ENCODE assay signal across 8 cellular contexts in the genomic region with DNA sequence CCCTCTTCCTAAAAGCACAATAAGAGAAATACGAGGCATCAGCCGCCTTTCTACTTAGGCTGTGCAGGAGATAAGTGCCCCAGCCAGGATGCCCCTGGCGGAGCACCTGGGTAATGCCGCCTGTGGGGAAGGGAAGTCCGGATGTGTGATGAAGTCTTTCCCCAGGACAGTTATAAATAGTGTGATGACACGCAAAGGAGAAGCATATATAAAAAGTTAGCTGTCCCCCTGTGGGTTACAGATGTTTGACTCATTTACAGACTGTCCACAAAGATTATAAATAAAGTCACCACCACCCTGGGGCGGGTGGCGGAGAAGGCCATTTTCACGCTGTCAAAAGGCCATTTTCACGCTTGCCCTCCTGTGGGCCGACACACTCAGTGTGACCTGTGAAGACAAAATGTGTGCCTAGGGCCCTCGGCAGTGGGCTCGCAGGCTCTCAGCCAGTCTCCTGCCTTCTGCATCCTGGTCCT. TPM values are rescaled to one million over a fixed set of nuclear protein-coding genes. Genes with fewer than 3 reads are reported as not detected.
DNase-seq lines count a peak whose midpoint lies in the region; ATAC-seq, FAIRE-seq and TF ChIP-seq lines count a peak whose summit lies in the region.

No MANE protein-coding gene starts in this region.

- H3K4me3 Mint-ChIP-seq in activated T-helper 2 cell treated with anti-CD3 and anti-CD28 coated beads, Interferon-gamma antibody, Interleukin-2, Interleukin-4, amounts not matched to agents 10 μg/mL and 5 μg/mL and 100 μg/mL, durations not matched to agents 14 hours and 24 hours and 36 hours (ENCODE audit: low read depth), result no peak overlapping the region

- FAIRE-seq in kidney (lab: Jason Lieb, UNC), result no peak

- H3K36me3 ChIP-seq in kidney (ENCODE audit: control insufficient read depth in 1 of 2, insufficient read depth in 2 of 2, low read length in 2 of 2), result no peaks in the 10 kb centered on the region

- no peaks in the 10 kb centered on the region for H3K9me3 ChIP-seq in kidney (ENCODE audit: control insufficient read depth in 1 of 2, low read length in 2 of 2)

- H3K4me1 Mint-ChIP-seq in activated T-helper 2 cell treated with anti-CD3 and anti-CD28 coated beads, Interferon-gamma antibody, Interleukin-2, Interleukin-4, amounts not matched to agents 10 μg/mL and 5 μg/mL and 100 μg/mL, durations not matched to agents 14 hours and 24 hours and 36 hours (ENCODE audit: low read depth), result peaks cover 20% of the 10 kb centered on the region

- TF ChIP-seq CTCF in kidney (IDR thresholded peaks at IDR 0.05; ENCODE audit: borderline replicate concordance, extremely low read depth, insufficient read depth), result peak; percentile 31

- intact Hi-C loops in activated T-helper 2 cell treated with anti-CD3 and anti-CD28 coated beads, Interferon-gamma antibody, Interleukin-2, Interleukin-4, amounts not matched to agents 10 μg/mL and 5 μg/mL and 100 μg/mL, durations not matched to agents 14 hours and 24 hours and 36 hours (cut with micrococcal nuclease), result no loop called here
- intact Hi-C loops in kidney (cut with DNase I), result no loop called here

- peak overlapping the region; percentile 33 for H3K27ac Mint-ChIP-seq in activated T-helper 2 cell treated with anti-CD3 and anti-CD28 coated beads, Interferon-gamma antibody, Interleukin-2, Interleukin-4, amounts not matched to agents 10 μg/mL and 5 μg/mL and 100 μg/mL, durations not matched to agents 14 hours and 24 hours and 36 hours

- DNase-seq in Daoy (ENCODE audit: low read depth) (peak; percentile 95), NCI-H510A treated with DMSO at 0.1 percent for 48 hours (lab: John Stamatoyannopoulos, UW) (peak; percentile 63), kidney (no peak), DMS79 (lab: John Stamatoyannopoulos, UW) (no peak), globus pallidus (ENCODE audit: low spot score) (no peak), hypothalamus (lab: John Stamatoyannopoulos, UW) (no peak)
- no peak for DNase-seq in activated T-helper 2 cell treated with anti-CD3 and anti-CD28 coated beads, Interferon-gamma antibody, Interleukin-2, Interleukin-4, amounts not matched to agents 10 μg/mL and 5 μg/mL and 100 μg/mL, durations not matched to agents 14 hours and 24 hours and 36 hours (ENCODE audit: low spot score)

- peaks cover 11 to 12% of the 10 kb centered on the region in 2 donors for H3K4me1 ChIP-seq in kidney (ENCODE audit: control insufficient read depth in 1 of 2, insufficient read depth in 1 of 2, low read depth in 1 of 2, low read length in 2 of 2)

- H3K27me3 Mint-ChIP-seq in activated T-helper 2 cell treated with anti-CD3 and anti-CD28 coated beads, Interferon-gamma antibody, Interleukin-2, Interleukin-4, amounts not matched to agents 10 μg/mL and 5 μg/mL and 100 μg/mL, durations not matched to agents 14 hours and 24 hours and 36 hours (ENCODE audit: low read depth), result peaks cover 22% of the 10 kb centered on the region

- no peak overlapping the region for H3K4me3 ChIP-seq in kidney (ENCODE audit: low read length in 2 of 2)

- H3K9ac ChIP-seq in kidney (ENCODE audit: low read length in 2 of 2), result no peak overlapping the region

- peak; percentile 34 for ATAC-seq in GM21515 (IDR thresholded peaks at IDR 0.05; ENCODE audit: unreplicated experiment)

- H3K9me3 Mint-ChIP-seq in activated T-helper 2 cell treated with anti-CD3 and anti-CD28 coated beads, Interferon-gamma antibody, Interleukin-2, Interleukin-4, amounts not matched to agents 10 μg/mL and 5 μg/mL and 100 μg/mL, durations not matched to agents 14 hours and 24 hours and 36 hours, result no peaks in the 10 kb centered on the region

- no peak overlapping the region for H3K27ac ChIP-seq in kidney (ENCODE audit: low read depth in 2 of 2, low read length in 2 of 2)

- H3K36me3 Mint-ChIP-seq in activated T-helper 2 cell treated with anti-CD3 and anti-CD28 coated beads, Interferon-gamma antibody, Interleukin-2, Interleukin-4, amounts not matched to agents 10 μg/mL and 5 μg/mL and 100 μg/mL, durations not matched to agents 14 hours and 24 hours and 36 hours (ENCODE audit: low read depth), result no peaks in the 10 kb centered on the region

RNA-seq across cellular contexts. Expression of a gene that starts 6.3 kb away (rescaled TPM):
- 9.1 and 16.8 TPM in 2 replicates for total RNA-seq in Daoy (2014; rRNA removed; shearing (Covaris generic))
- 0.39 and 0.91 TPM in 2 replicates for total RNA-seq in activated T-helper 2 cell treated with anti-CD3 and anti-CD28 coated beads, Interferon-gamma antibody, Interleukin-2, Interleukin-4, amounts not matched to agents 10 μg/mL and 5 μg/mL and 100 μg/mL, durations not matched to agents 14 hours and 24 hours and 36 hours
- total RNA-seq in kidney, result 5.6 TPM
- polyA plus RNA-seq in kidney (ENCODE audit: insufficient read depth, low read depth, low replicate concordance), result 2.6 TPM

Comparison
In these comparisons a context has a peak if more than half of its experiments do, and no peak if none do; other contexts are left out.
1. DNase-seq: peak in Daoy (single experiment) and NCI-H510A treated with DMSO at 0.1 percent for 48 hours (single experiment); none in activated T-helper 2 cell treated with anti-CD3 and anti-CD28 coated beads, Interferon-gamma antibody, Interleukin-2, Interleukin-4, amounts not matched to agents 10 μg/mL and 5 μg/mL and 100 μg/mL, durations not matched to agents 14 hours and 24 hours and 36 hours (single experiment), kidney (single experiment), DMS79 (single experiment), globus pallidus (single experiment) and hypothalamus (0 of 51).